8 cellular contexts compared by ENCODE assay signal in the genomic region with DNA sequence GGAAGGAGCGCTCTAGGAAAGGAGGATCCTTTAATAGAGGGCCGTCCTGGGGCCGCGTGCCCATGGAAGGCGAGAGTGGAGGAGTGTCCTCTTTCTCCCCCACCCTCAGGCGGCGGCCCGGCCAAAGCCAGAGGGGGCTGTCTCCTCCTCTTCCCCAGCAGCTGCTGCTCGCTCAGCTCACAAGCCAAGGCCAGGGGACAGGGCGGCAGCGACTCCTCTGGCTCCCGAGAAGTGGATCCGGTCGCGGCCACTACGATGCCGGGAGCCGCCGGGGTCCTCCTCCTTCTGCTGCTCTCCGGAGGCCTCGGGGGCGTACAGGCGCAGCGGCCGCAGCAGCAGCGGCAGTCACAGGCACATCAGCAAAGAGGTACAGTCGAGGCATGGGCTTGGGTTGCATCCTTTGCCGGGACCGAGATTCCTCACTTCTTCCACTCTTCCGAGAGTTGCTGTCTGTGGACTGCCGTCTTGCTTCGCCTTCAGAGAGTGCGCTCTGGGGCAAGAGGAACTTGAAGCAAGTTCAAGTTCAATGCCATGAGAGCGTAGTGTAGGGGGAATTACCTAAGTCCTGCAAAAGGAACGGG. TPM values are rescaled to one million over a fixed set of nuclear protein-coding genes. Genes with fewer than 3 reads are reported as not detected.
A peak's percentile ranks its signal among the peaks of the same experiment; 100 is the strongest.
DNase-seq lines count a peak whose midpoint lies in the region; ATAC-seq and TF ChIP-seq lines count a peak whose summit lies in the region.

A gene with protein sequence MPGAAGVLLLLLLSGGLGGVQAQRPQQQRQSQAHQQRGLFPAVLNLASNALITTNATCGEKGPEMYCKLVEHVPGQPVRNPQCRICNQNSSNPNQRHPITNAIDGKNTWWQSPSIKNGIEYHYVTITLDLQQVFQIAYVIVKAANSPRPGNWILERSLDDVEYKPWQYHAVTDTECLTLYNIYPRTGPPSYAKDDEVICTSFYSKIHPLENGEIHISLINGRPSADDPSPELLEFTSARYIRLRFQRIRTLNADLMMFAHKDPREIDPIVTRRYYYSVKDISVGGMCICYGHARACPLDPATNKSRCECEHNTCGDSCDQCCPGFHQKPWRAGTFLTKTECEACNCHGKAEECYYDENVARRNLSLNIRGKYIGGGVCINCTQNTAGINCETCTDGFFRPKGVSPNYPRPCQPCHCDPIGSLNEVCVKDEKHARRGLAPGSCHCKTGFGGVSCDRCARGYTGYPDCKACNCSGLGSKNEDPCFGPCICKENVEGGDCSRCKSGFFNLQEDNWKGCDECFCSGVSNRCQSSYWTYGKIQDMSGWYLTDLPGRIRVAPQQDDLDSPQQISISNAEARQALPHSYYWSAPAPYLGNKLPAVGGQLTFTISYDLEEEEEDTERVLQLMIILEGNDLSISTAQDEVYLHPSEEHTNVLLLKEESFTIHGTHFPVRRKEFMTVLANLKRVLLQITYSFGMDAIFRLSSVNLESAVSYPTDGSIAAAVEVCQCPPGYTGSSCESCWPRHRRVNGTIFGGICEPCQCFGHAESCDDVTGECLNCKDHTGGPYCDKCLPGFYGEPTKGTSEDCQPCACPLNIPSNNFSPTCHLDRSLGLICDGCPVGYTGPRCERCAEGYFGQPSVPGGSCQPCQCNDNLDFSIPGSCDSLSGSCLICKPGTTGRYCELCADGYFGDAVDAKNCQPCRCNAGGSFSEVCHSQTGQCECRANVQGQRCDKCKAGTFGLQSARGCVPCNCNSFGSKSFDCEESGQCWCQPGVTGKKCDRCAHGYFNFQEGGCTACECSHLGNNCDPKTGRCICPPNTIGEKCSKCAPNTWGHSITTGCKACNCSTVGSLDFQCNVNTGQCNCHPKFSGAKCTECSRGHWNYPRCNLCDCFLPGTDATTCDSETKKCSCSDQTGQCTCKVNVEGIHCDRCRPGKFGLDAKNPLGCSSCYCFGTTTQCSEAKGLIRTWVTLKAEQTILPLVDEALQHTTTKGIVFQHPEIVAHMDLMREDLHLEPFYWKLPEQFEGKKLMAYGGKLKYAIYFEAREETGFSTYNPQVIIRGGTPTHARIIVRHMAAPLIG (N-terminal part only) (plus strand): TSS at position 148 of the 581 bp plus-strand sequence. CDS start 108 bp downstream, at position 256.

- H4K20me1 ChIP-seq in OCI-LY7 (ENCODE audit: insufficient read depth, low read length), result no peaks in the 10 kb centered on the region

- H3K79me2 ChIP-seq in OCI-LY7 (ENCODE audit: insufficient read depth, low read depth, low read length), result no peaks in the 10 kb centered on the region

- no peak within 1 kb of the TSS for H3K27ac ChIP-seq in ectodermal cell (ENCODE audit: insufficient read depth, low read depth, low read length, poor library complexity, severe bottlenecking)
- H3K27ac ChIP-seq in liver (ENCODE audit: low read depth in 1 of 2, low read length in 2 of 2), result peak within 1 kb of the TSS; percentile 18 to 19
- no peak within 1 kb of the TSS for H3K27ac ChIP-seq in OCI-LY7 (ENCODE audit: low read depth, low read length, poor library complexity, severe bottlenecking)

- CTCF ChIA-PET in AG04449 (lab: Yijun Ruan, JAX), result interaction anchor here (1.1 to 1.3 kb wide), 2 partner anchors 13 to 16 kb away, joined by 3 read pairs; no protein-coding TSS in a partner anchor
- CTCF ChIA-PET in OCI-LY7 (lab: Charles Lee; ENCODE audit: unreplicated experiment), result no interaction called here

- peak; percentile 12 to 27 for TF ChIP-seq RAD21 in liver (IDR thresholded peaks at IDR 0.05)

- POLR2A ChIA-PET in AG04449 (lab: Yijun Ruan, JAX), result no interaction called here
- POLR2A ChIA-PET in OCI-LY7 (lab: Charles Lee), result no interaction called here

- H3K4me2 ChIP-seq in OCI-LY7 (ENCODE audit: low read length), result no peak within 1 kb of the TSS

- peak; percentile 32 for ATAC-seq in stimulated activated naive CD8-positive, alpha-beta T cell treated with anti-CD3 and anti-CD28 coated beads, Interleukin-15, Interleukin-2, amounts not matched to agents 100 U/mL and 50 U/mL, for 24 hours
- ATAC-seq in HG03159 (IDR thresholded peaks at IDR 0.05; ENCODE audit: unreplicated experiment), result no peak

- WGBS in ectodermal cell, 2 experiments, result 5 to 7% methylated on average over 35 of the region's 35 CpGs
- WGBS in liver, result 5% methylated on average over 35 of the region's 35 CpGs

- H3K27me3 ChIP-seq in ectodermal cell (ENCODE audit: control insufficient read depth, insufficient read depth, low read length, poor library complexity, severe bottlenecking) (peaks cover 14% of the 10 kb centered on the region), liver (ENCODE audit: control insufficient read depth in 4 of 4, insufficient read depth in 4 of 4, low read length in 3 of 4) (peaks cover 0 to 3% (median 0%) of the 10 kb centered on the region in 4 donors)

- no peak within 1 kb of the TSS for H2AFZ ChIP-seq in OCI-LY7 (ENCODE audit: low read length)

- no peak for DNase-seq in AG04449 (ENCODE audit: low read depth, low spot score)
- peak; percentile 20 for DNase-seq in KBM-7
- DNase-seq in stimulated activated naive CD8-positive, alpha-beta T cell treated with anti-CD3 and anti-CD28 coated beads, Interleukin-15, Interleukin-2, amounts not matched to agents 100 U/mL and 50 U/mL, for 24 hours, result peak; percentile 9
- DNase-seq in NCI-H1092 (lab: John Stamatoyannopoulos, UW), result no peak
- DNase-seq in OCI-LY7 (ENCODE audit: low spot score), result no peak

- H3K9me3 ChIP-seq in ectodermal cell (ENCODE audit: control insufficient read depth, low read length) (no peaks in the 10 kb centered on the region), liver (ENCODE audit: control insufficient read depth in 4 of 4, low read length in 3 of 4) (no peaks in the 10 kb centered on the region), OCI-LY7 (ENCODE audit: low read length) (no peaks in the 10 kb centered on the region)

- no peaks in the 10 kb centered on the region for H3K9me2 ChIP-seq in OCI-LY7 (ENCODE audit: insufficient read depth, low read length)

- in situ Hi-C loops in KBM-7 (cut with MboI; ENCODE audit: low pct_unique_long_range_greater_than_20kb, low sequenced_read_pairs), result no loop called here

- H3K4me3 ChIP-seq in AG04449 (ENCODE audit: low read depth, low read length), result peak within 1 kb of the TSS; percentile 63
- peak within 1 kb of the TSS; percentile 16 for H3K4me3 ChIP-seq in ectodermal cell (ENCODE audit: insufficient read depth, low read depth, low read length)
- H3K4me3 ChIP-seq in liver (ENCODE audit: low read depth in 1 of 3, low read length in 3 of 3), result peak within 1 kb of the TSS in 2 of 3 donors; percentile 7 to 42
- no peak within 1 kb of the TSS for H3K4me3 ChIP-seq in OCI-LY7 (ENCODE audit: low read depth, low read length, poor library complexity, severe bottlenecking)

- no peak within 1 kb of the TSS for H3K9ac ChIP-seq in liver (ENCODE audit: low read depth in 1 of 2, low read length in 2 of 2)

- intact Hi-C loops in OCI-LY7 (cut with micrococcal nuclease; ENCODE audit: unreplicated experiment), result no loop called here

- TF ChIP-seq CTCF in AG04449 (IDR thresholded peaks at IDR 0.05; ENCODE audit: insufficient read depth, low read length, missing control alignments), result peak; percentile 26
- TF ChIP-seq CTCF in liver (IDR thresholded peaks at IDR 0.05; ENCODE audit: low read depth, low read length, missing input control), result no peak
- TF ChIP-seq CTCF in OCI-LY7 (conservative IDR thresholded peaks at IDR 0.05; ENCODE audit: low read length), result no peak

- H3K4me1 ChIP-seq in ectodermal cell (ENCODE audit: control insufficient read depth, insufficient read depth, low read length) (no peaks in the 10 kb centered on the region), liver (ENCODE audit: control insufficient read depth in 4 of 4, insufficient read depth in 4 of 4, low read length in 3 of 4) (no peaks in the 10 kb centered on the region), OCI-LY7 (ENCODE audit: insufficient read depth, low read length, poor library complexity, severe bottlenecking) (no peaks in the 10 kb centered on the region)

- BruUV-seq in OCI-LY7 (replicated peaks; lab: Mats Ljungman, UMichigan), result no TSS peak

- H3K36me3 ChIP-seq in ectodermal cell (ENCODE audit: control insufficient read depth, insufficient read depth, low read length), result no peaks in the 10 kb centered on the region
- H3K36me3 ChIP-seq in liver (ENCODE audit: control insufficient read depth in 4 of 4, insufficient read depth in 3 of 4, low read depth in 1 of 4, low read length in 3 of 4), result no peaks in the 10 kb centered on the region
- no peaks in the 10 kb centered on the region for H3K36me3 ChIP-seq in OCI-LY7 (ENCODE audit: insufficient read depth, low read length)

TF ChIP-seq in liver, 16 proteins besides CTCF, POLR2A, EP300 and RAD21:
- TF ChIP-seq TAF1 (conservative IDR thresholded peaks at IDR 0.05) (peak; percentile 35), NR2F2 (IDR thresholded peaks at IDR 0.05) (no peak)

RNA-seq across cellular contexts. Expression of the gene that starts here (rescaled TPM):
- polyA plus RNA-seq in ectodermal cell (2013, experiment 1 of 4), result 0.39 TPM
- 0.68 TPM for polyA plus RNA-seq in ectodermal cell (2013, experiment 2 of 4)
- polyA plus RNA-seq in ectodermal cell (2013, experiment 3 of 4), result 0.37 TPM
- polyA plus RNA-seq in ectodermal cell (2013, experiment 4 of 4), result 0.73 TPM
- 10 to 100 TPM in 1 of 2 donors, 1 to 10 TPM in 1; 3.1 to 17.0 TPM for total RNA-seq in liver
- 1 to 10 TPM; 1.3 to 3.0 TPM for polyA plus RNA-seq in liver
- not detected in 2 replicates for total RNA-seq in OCI-LY7 (2014; rRNA removed; shearing (Covaris generic))
- total RNA-seq in OCI-LY7 (2022), result not detected in 2 replicates

Comparison
In these comparisons a context has a peak if more than half of its experiments do, and no peak if none do; other contexts are left out.
1. RNA of the gene that starts here (total RNA-seq): 3.1 to 17.0 TPM in liver; not detected in OCI-LY7; every median in the first group is over 4 times any median in the second.
2. DNase-seq: peak in KBM-7 (single experiment) and stimulated activated naive CD8-positive, alpha-beta T cell treated with anti-CD3 and anti-CD28 coated beads, Interleukin-15, Interleukin-2, amounts not matched to agents 100 U/mL and 50 U/mL, for 24 hours (single experiment); none in AG04449 (single experiment), NCI-H1092 (single experiment) and OCI-LY7 (single experiment).
3. H3K27ac ChIP-seq: peak in liver (2 of 2); none in ectodermal cell (single experiment) and OCI-LY7 (single experiment).